ENCODE assay signal across 22 cellular contexts in genomic region chr5:150114102-150114641, GRCh38. TPM values are rescaled to one million over a fixed set of nuclear protein-coding genes. Genes with fewer than 3 reads are reported as not detected.
DNase-seq lines count a peak whose midpoint lies in the region; ATAC-seq, FAIRE-seq and TF ChIP-seq lines count a peak whose summit lies in the region.
"Had no signal": no experiment of that assay in that cellular context is flagged by ENCODE, and none has a peak within 500 bp of the region (broad histone marks: within the 10 kb centered on the region; RNA-seq: fewer than 3 reads in every experiment).

No MANE protein-coding gene starts in this region.

- peak in 1 of 2 experiments; percentile 19; a peak in 1 of 4 replicates for TF ChIP-seq RAD21 in H1 (IDR thresholded peaks at IDR 0.05 in 1 of 2, conservative IDR thresholded peaks at IDR 0.05 in 1 of 2; ENCODE audit: low read depth in 2 of 2, low read length in 2 of 2)

- TF ChIP-seq CTCF in GM23338 (conservative IDR thresholded peaks at IDR 0.05; ENCODE audit: low read depth in 2 of 2) (0 out of 4 replicates have a peak, but pooled peaks have one; percentile 3 to 12), H1 (IDR thresholded peaks at IDR 0.05; ENCODE audit: control extremely low read depth in 1 of 3, insufficient read depth in 1 of 3, low read depth in 1 of 3, low read length in 3 of 3) (peak in 1 of 3 experiments; percentile 41; a peak in 2 of 4 replicates), osteocyte (IDR thresholded peaks at IDR 0.05) (no peak)

- no peak overlapping the region for H4K5ac ChIP-seq in H1 (ENCODE audit: insufficient read length, low read depth, low read length)

- H3K27me3 Mint-ChIP-seq in GM23338 (ENCODE audit: insufficient read depth, low read depth, poor library complexity) (peaks cover 7% of the 10 kb centered on the region), osteocyte (ENCODE audit: unreplicated experiment) (no peaks in the 10 kb centered on the region)
- no peaks in the 10 kb centered on the region for H3K27me3 Mint-ChIP-seq in activated naive CD8-positive, alpha-beta T cell treated with anti-CD3 and anti-CD28 coated beads, Interleukin-2, amount 50 U/mL, for 24 hours
- H3K27me3 Mint-ChIP-seq: activated T-cell treated with anti-CD3 and anti-CD28 coated beads, Interleukin-2, amount 50 U/mL, for 24 hours; CD4-positive, alpha-beta T cell had no signal

- H3K56ac ChIP-seq in H1 (replicated peaks; ENCODE audit: insufficient read length, low read depth, low read length): no peak overlapping the region

- H4K91ac ChIP-seq in H1 (replicated peaks; ENCODE audit: insufficient read length, low read length): no peak overlapping the region

- no peaks in the 10 kb centered on the region for H3K36me3 Mint-ChIP-seq in GM23338 (ENCODE audit: low read depth)
- peaks cover 32% of the 10 kb centered on the region for H3K36me3 Mint-ChIP-seq in osteocyte (ENCODE audit: unreplicated experiment)
- no peaks in the 10 kb centered on the region for H3K36me3 Mint-ChIP-seq in activated naive CD8-positive, alpha-beta T cell treated with anti-CD3 and anti-CD28 coated beads, Interleukin-2, amount 50 U/mL, for 24 hours (ENCODE audit: low read depth)
- H3K36me3 Mint-ChIP-seq: activated naive CD4-positive, alpha-beta T cell treated with anti-CD3 and anti-CD28 coated beads, Interleukin-2, amount 50 U/mL, for 72 hours had no signal

- H3K4me3 ChIP-seq in BLaER1 treated with 17β-estradiol and CSF1 and Interleukin-3, amounts not matched to agents 10 nM and 100 nM: no peak overlapping the region
- H3K4me3 ChIP-seq in GM23338 (no peak overlapping the region), H1 (ENCODE audit: extremely low read depth in 1 of 4, insufficient read depth in 2 of 4, low read depth in 3 of 4, low read length in 4 of 4) (no peak overlapping the region)
- H3K4me3 ChIP-seq: K562, thoracic aorta had no signal

- no peaks in the 10 kb centered on the region for H3F3A ChIP-seq in GM23338 (replicated peaks; ENCODE audit: low read depth)

- ATAC-seq in GM23338: peak; percentile 28
- ATAC-seq in activated naive CD8-positive, alpha-beta T cell treated with anti-CD3 and anti-CD28 coated beads, Interleukin-2, amount 50 U/mL, for 24 hours: no peak
- ATAC-seq: activated naive CD4-positive, alpha-beta T cell treated with anti-CD3 and anti-CD28 coated beads, Interleukin-2, amount 50 U/mL, for 72 hours had no signal

- no peak overlapping the region for H2BK12ac ChIP-seq in H1 (ENCODE audit: low read depth, low read length)

- H3K79me1 ChIP-seq in H1 (ENCODE audit: low read depth, low read length): no peaks in the 10 kb centered on the region

- peak; percentile 41 for DNase-seq in GM23338 (ENCODE audit: low spot score)
- DNase-seq in H1 (ENCODE audit: low read depth in 1 of 2, low spot score in 2 of 2): peak in 1 of 2 experiments; percentile 47
- peak; percentile 83 for DNase-seq in osteocyte (ENCODE audit: extremely low spot score, unreplicated experiment)
- no peak for DNase-seq in activated naive CD8-positive, alpha-beta T cell treated with anti-CD3 and anti-CD28 coated beads, Interleukin-2, amount 50 U/mL, for 24 hours
- DNase-seq in anterior cingulate cortex (lab: John Stamatoyannopoulos, UW): no peak
- no peak for DNase-seq in G401 (ENCODE audit: low spot score)
- DNase-seq in caudate nucleus (lab: John Stamatoyannopoulos, UW): no peak
- DNase-seq: activated CD4-positive, alpha-beta T cell treated with anti-CD3 and anti-CD28 coated beads for 1 hour; activated T-cell treated with anti-CD3 and anti-CD28 coated beads, Interleukin-2, amount 50 U/mL, for 24 hours; foreskin keratinocyte; HCEC 1CT; mammary epithelial cell; NCI-H1092; stimulated activated CD4-positive, alpha-beta T cell treated with anti-CD3 and anti-CD28 coated beads, Interleukin-2, amount 100 ng/mL, for 48 hours; T-helper 2 cell had no signal

- H3K27ac Mint-ChIP-seq in GM23338: no peak overlapping the region
- peak overlapping the region; percentile 93 for H3K27ac Mint-ChIP-seq in osteocyte (ENCODE audit: unreplicated experiment)
- no peak overlapping the region for H3K27ac Mint-ChIP-seq in activated naive CD8-positive, alpha-beta T cell treated with anti-CD3 and anti-CD28 coated beads, Interleukin-2, amount 50 U/mL, for 24 hours
- H3K27ac Mint-ChIP-seq: activated naive CD4-positive, alpha-beta T cell treated with anti-CD3 and anti-CD28 coated beads, Interleukin-2, amount 50 U/mL, for 72 hours; activated T-cell treated with anti-CD3 and anti-CD28 coated beads, Interleukin-2, amount 50 U/mL, for 24 hours; CD4-positive, alpha-beta T cell had no signal

- peak overlapping the region in 10 of 11 experiments; percentile 3 to 82 (median 65); a peak in 12 of 22 replicates for H3K4me2 ChIP-seq in BLaER1 treated with 17β-estradiol and CSF1 and Interleukin-3, amounts not matched to agents 10 nM and 100 nM
- H3K4me2 ChIP-seq in GM23338: no peak overlapping the region
- H3K4me2 ChIP-seq in H1 (ENCODE audit: insufficient read depth in 1 of 2, low read depth in 2 of 2, low read length in 2 of 2): no peak overlapping the region

- no peaks in the 10 kb centered on the region for H3K27me3 ChIP-seq in BLaER1 treated with 17β-estradiol and CSF1 and Interleukin-3, amounts not matched to agents 10 nM and 100 nM
- no peaks in the 10 kb centered on the region for H3K27me3 ChIP-seq in GM23338 (ENCODE audit: insufficient read depth)
- H3K27me3 ChIP-seq in H1 (replicated peaks in 1 of 4; ENCODE audit: control insufficient read depth in 3 of 4, extremely low read depth in 1 of 4, insufficient read depth in 3 of 4, low read length in 3 of 4): no peaks in the 10 kb centered on the region
- H3K27me3 ChIP-seq: foreskin keratinocyte had no signal

- no peak overlapping the region for H2BK20ac ChIP-seq in H1 (ENCODE audit: low read length)

- no peak overlapping the region for H3K4ac ChIP-seq in H1 (replicated peaks; ENCODE audit: insufficient read length, low read depth, low read length)

- H2BK15ac ChIP-seq in H1 (ENCODE audit: low read length): 0 out of 2 replicates have a peak overlapping the region, but pooled peaks have one; percentile 46

- no peaks in the 10 kb centered on the region for H4K20me1 ChIP-seq in BLaER1 treated with 17β-estradiol and CSF1 and Interleukin-3, amounts not matched to agents 10 nM and 100 nM
- H4K20me1 ChIP-seq in GM23338 (replicated peaks; ENCODE audit: insufficient read depth) (no peaks in the 10 kb centered on the region), H1 (replicated peaks in 1 of 2; ENCODE audit: control insufficient read depth in 1 of 2, insufficient read depth in 2 of 2, low read length in 2 of 2) (no peaks in the 10 kb centered on the region)

- H3K4me1 Mint-ChIP-seq in GM23338 (peaks cover 7% of the 10 kb centered on the region; the same call in 2 of the 3 replicates), osteocyte (ENCODE audit: unreplicated experiment) (peaks cover 90% of the 10 kb centered on the region)
- H3K4me1 Mint-ChIP-seq in activated naive CD8-positive, alpha-beta T cell treated with anti-CD3 and anti-CD28 coated beads, Interleukin-2, amount 50 U/mL, for 24 hours: no peaks in the 10 kb centered on the region
- H3K4me1 Mint-ChIP-seq: central memory CD8-positive, alpha-beta T cell had no signal

- no peak overlapping the region for H3K23ac ChIP-seq in H1 (ENCODE audit: insufficient read length)

- H2BK120ac ChIP-seq in H1 (replicated peaks; ENCODE audit: low read depth, low read length): no peak overlapping the region

- TF ChIP-seq POLR2A in H1 (IDR thresholded peaks at IDR 0.05; ENCODE audit: control extremely low read depth in 1 of 2, low read depth in 2 of 2, low read length in 2 of 2): no peak

- no peak for FAIRE-seq in H1 (lab: Jason Lieb, UNC)
- FAIRE-seq: K562 had no signal

- H2AFZ ChIP-seq in GM23338 (no peak overlapping the region), H1 (ENCODE audit: low read length) (no peak overlapping the region)

- no peak for TF ChIP-seq EP300 in H1 (IDR thresholded peaks at IDR 0.05; ENCODE audit: borderline replicate concordance in 1 of 2, low read depth in 2 of 2, low read length in 2 of 2)

- no peaks in the 10 kb centered on the region for H3K9me3 Mint-ChIP-seq in GM23338
- no peaks in the 10 kb centered on the region for H3K9me3 Mint-ChIP-seq in osteocyte (ENCODE audit: unreplicated experiment)
- H3K9me3 Mint-ChIP-seq in activated naive CD8-positive, alpha-beta T cell treated with anti-CD3 and anti-CD28 coated beads, Interleukin-2, amount 50 U/mL, for 24 hours: no peaks in the 10 kb centered on the region
- H3K9me3 Mint-ChIP-seq: activated naive CD4-positive, alpha-beta T cell treated with anti-CD3 and anti-CD28 coated beads, Interleukin-2, amount 50 U/mL, for 72 hours; activated T-cell treated with anti-CD3 and anti-CD28 coated beads, Interleukin-2, amount 50 U/mL, for 24 hours; CD4-positive, alpha-beta T cell; central memory CD8-positive, alpha-beta T cell had no signal

- H3K27ac ChIP-seq in BLaER1 treated with 17β-estradiol and CSF1 and Interleukin-3, amounts not matched to agents 10 nM and 100 nM: peak overlapping the region in 3 of 11 experiments; percentile 25 to 44 (median 36); a peak in 3 of 22 replicates
- H3K27ac ChIP-seq in GM23338 (ENCODE audit: low read depth): no peak overlapping the region
- H3K27ac ChIP-seq in H1 (ENCODE audit: low read depth, low read length): no peak overlapping the region
- no peak overlapping the region for H3K27ac ChIP-seq in caudate nucleus (ENCODE audit: low read depth, low read length)
- H3K27ac ChIP-seq: foreskin keratinocyte had no signal

- no peak overlapping the region for H2AK5ac ChIP-seq in H1 (ENCODE audit: low read depth, low read length)

- peak overlapping the region; percentile 45; the same call in 1 of the 2 replicates for H4K8ac ChIP-seq in H1 (ENCODE audit: extremely low read depth, insufficient read depth, low read length)

- H3K23me2 ChIP-seq in H1 (ENCODE audit: low read depth, low read length): no peaks in the 10 kb centered on the region

- WGBS in H1 (ENCODE audit: extremely low coverage in 1 of 2, insufficient coverage in 1 of 2, insufficient read length in 1 of 2, insufficient replicate concordance in 2 of 2, low coverage in 1 of 2, low lambda C conversion rate in 2 of 2, missing lambda C conversion rate in 1 of 2), 2 experiments: 93% methylated on average over 11 of the region's 12 CpGs; no CpG with 5 or more reads in 1 of the 2 experiments

- H3K4me3 Mint-ChIP-seq in GM23338 (no peak overlapping the region), osteocyte (ENCODE audit: unreplicated experiment) (no peak overlapping the region)
- no peak overlapping the region for H3K4me3 Mint-ChIP-seq in activated naive CD8-positive, alpha-beta T cell treated with anti-CD3 and anti-CD28 coated beads, Interleukin-2, amount 50 U/mL, for 24 hours
- H3K4me3 Mint-ChIP-seq: activated T-cell treated with anti-CD3 and anti-CD28 coated beads, Interleukin-2, amount 50 U/mL, for 24 hours; CD4-positive, alpha-beta T cell; central memory CD8-positive, alpha-beta T cell had no signal

- POLR2A ChIA-PET in H1 (lab: Charles Lee; ENCODE audit: partially characterized antibody): no interaction called here

- H3K79me2 ChIP-seq in GM23338 (replicated peaks; ENCODE audit: insufficient read depth): no peaks in the 10 kb centered on the region
- no peaks in the 10 kb centered on the region for H3K79me2 ChIP-seq in H1 (ENCODE audit: control insufficient read depth in 1 of 2, insufficient read depth in 2 of 2, low read length in 2 of 2)

- no peaks in the 10 kb centered on the region for H3K9me2 ChIP-seq in GM23338 (ENCODE audit: insufficient read depth)

- in situ Hi-C loops in G401 (cut with HindIII; ENCODE audit: low sequenced_read_pairs): no loop called here

- H3K4me1 ChIP-seq in BLaER1 treated with 17β-estradiol and CSF1 and Interleukin-3, amounts not matched to agents 10 nM and 100 nM: peaks cover 31 to 85% (median 48%) of the 10 kb centered on the region in 10 experiments
- no peaks in the 10 kb centered on the region for H3K4me1 ChIP-seq in GM23338 (ENCODE audit: insufficient read depth)
- peaks cover 0 to 10% (median 2%) of the 10 kb centered on the region in 4 experiments; a peak in 3 of 7 replicates for H3K4me1 ChIP-seq in H1 (replicated peaks in 1 of 4; ENCODE audit: control insufficient read depth in 3 of 4, insufficient read depth in 4 of 4, low read length in 3 of 4)
- H3K4me1 ChIP-seq: foreskin keratinocyte had no signal

- CTCF ChIA-PET in H1 (lab: Charles Lee; ENCODE audit: partially characterized antibody): interaction anchor here (0.6 to 4.6 kb wide), 21 partner anchors 9 to 319 kb away, joined by 3 to 20 read pairs (median 4); no protein-coding TSS in a partner anchor

- no peak overlapping the region for H3K18ac ChIP-seq in H1 (ENCODE audit: extremely low read depth, low read length)

- H3K9me3 ChIP-seq in BLaER1 treated with 17β-estradiol and CSF1 and Interleukin-3, amounts not matched to agents 10 nM and 100 nM (replicated peaks in 1 of 11): no peaks in the 10 kb centered on the region
- H3K9me3 ChIP-seq in H1 (ENCODE audit: insufficient read depth in 2 of 2, low read depth in 1 of 2, low read length in 1 of 2): no peaks in the 10 kb centered on the region
- H3K9me3 ChIP-seq: thoracic aorta had no signal

- no peak overlapping the region for H2BK5ac ChIP-seq in H1 (ENCODE audit: low read depth, low read length)

- no peak overlapping the region for H3K9ac ChIP-seq in BLaER1 treated with 17β-estradiol and CSF1 and Interleukin-3, amounts not matched to agents 10 nM and 100 nM
- H3K9ac ChIP-seq in H1 (replicated peaks in 1 of 4; ENCODE audit: extremely low read depth in 1 of 4, low read depth in 3 of 4, low read length in 3 of 4): no peak overlapping the region

- peaks cover 0 to 52% (median 47%) of the 10 kb centered on the region in 11 experiments; a peak in 18 of 22 replicates for H3K36me3 ChIP-seq in BLaER1 treated with 17β-estradiol and CSF1 and Interleukin-3, amounts not matched to agents 10 nM and 100 nM
- H3K36me3 ChIP-seq in GM23338 (ENCODE audit: insufficient read depth) (no peaks in the 10 kb centered on the region), H1 (ENCODE audit: control insufficient read depth in 2 of 4, insufficient read depth in 4 of 4, low read length in 3 of 4) (no peaks in the 10 kb centered on the region)

- no peak overlapping the region for H3K14ac ChIP-seq in H1 (ENCODE audit: insufficient read length)

RNA-seq across cellular contexts. Expression of gene CSF1R, which starts 27.8 kb away (rescaled TPM):
- total RNA-seq in GM23338 (2014; rRNA removed; shearing (Covaris generic)): not detected in 2 replicates
- 0.21 TPM in 1 of 2 replicates, not detected in the other for polyA plus RNA-seq in GM23338 (2016; fragmentation: Nextera tagmentation; extraction: Ambion mirVana)
- total RNA-seq in H1 (2021; fragmentation: NEBNext Ultra II Directional; extraction: Animal tissue kit (Norgen Biotek cat#: 25700)): not detected in 2 replicates
- 0.12 TPM in 1 of 2 replicates, not detected in the other for polyA plus RNA-seq in H1 (2011; rRNA removed)
- not detected for polyA plus RNA-seq in H1 (2011; cell fraction: cytosol; rRNA removed)
- not detected for polyA plus RNA-seq in H1 (2011; cell fraction: nucleus; rRNA removed)
- 0.14 TPM in 1 of 4 replicates, not detected in the others for polyA plus RNA-seq in H1 (2012, experiment 1 of 2)
- 0.08 TPM for polyA plus RNA-seq in H1 (2012, experiment 2 of 2)
- polyA plus RNA-seq in H1 (2013, experiment 1 of 2): 0.08 TPM
- polyA plus RNA-seq in H1 (2013, experiment 2 of 2): 0.04 TPM
- polyA minus RNA-seq in H1 (2011; rRNA and poly(A)+ RNA removed): not detected in 2 replicates
- not detected for polyA minus RNA-seq in H1 (2011; cell fraction: cytosol; rRNA and poly(A)+ RNA removed)
- not detected for polyA minus RNA-seq in H1 (2011; cell fraction: nucleus; rRNA and poly(A)+ RNA removed)
- total RNA-seq in osteocyte: 1.1 and 1.2 TPM in 2 replicates
- total RNA-seq in G401 (2014; rRNA removed; shearing (Covaris generic)): 0.43 and 1.1 TPM in 2 replicates
- total RNA-seq: foreskin keratinocyte had no signal
- polyA plus RNA-seq: neural cell had no signal

RNA-seq across cellular contexts. Expression of gene PDGFRB, which starts 41.5 kb away (rescaled TPM):
- total RNA-seq in GM23338 (2014; rRNA removed; shearing (Covaris generic)): 7.1 and 11.3 TPM in 2 replicates
- polyA plus RNA-seq in GM23338 (2016; fragmentation: Nextera tagmentation; extraction: Ambion mirVana) (4.1 and 4.5 TPM in 2 replicates), H1 (2011; rRNA removed) (4.2 and 5.9 TPM in 2 replicates)
- total RNA-seq in H1 (2021; fragmentation: NEBNext Ultra II Directional; extraction: Animal tissue kit (Norgen Biotek cat#: 25700)): 13.7 and 15.9 TPM in 2 replicates
- 3.6 TPM for polyA plus RNA-seq in H1 (2011; cell fraction: cytosol; rRNA removed)
- 12.1 TPM for polyA plus RNA-seq in H1 (2011; cell fraction: nucleus; rRNA removed)
- polyA plus RNA-seq in H1 (2012, experiment 1 of 2): 4.0 to 5.6 TPM (median 5.0 TPM) in 4 replicates
- polyA plus RNA-seq in H1 (2012, experiment 2 of 2): 3.9 TPM
- polyA plus RNA-seq in H1 (2013, experiment 1 of 2): 14.2 TPM
- 15.0 TPM for polyA plus RNA-seq in H1 (2013, experiment 2 of 2)
- polyA minus RNA-seq in H1 (2011; rRNA and poly(A)+ RNA removed): 15.1 and 15.7 TPM in 2 replicates
- 6.9 TPM for polyA minus RNA-seq in H1 (2011; cell fraction: cytosol; rRNA and poly(A)+ RNA removed)
- polyA minus RNA-seq in H1 (2011; cell fraction: nucleus; rRNA and poly(A)+ RNA removed): 21.7 TPM
- 1,093 and 1,131 TPM in 2 replicates for total RNA-seq in osteocyte
- 21.0 and 31.1 TPM in 2 replicates for total RNA-seq in G401 (2014; rRNA removed; shearing (Covaris generic))
- total RNA-seq: CD4-positive, alpha-beta T cell; foreskin keratinocyte had no signal
- polyA plus RNA-seq: foreskin keratinocyte, neural cell had no signal

RNA-seq across cellular contexts. Expression of gene CDX1, which starts 52.4 kb away (rescaled TPM):
- not detected in 2 replicates for total RNA-seq in GM23338 (2014; rRNA removed; shearing (Covaris generic))
- not detected in 2 replicates for polyA plus RNA-seq in GM23338 (2016; fragmentation: Nextera tagmentation; extraction: Ambion mirVana)
- not detected in 2 replicates for total RNA-seq in H1 (2021; fragmentation: NEBNext Ultra II Directional; extraction: Animal tissue kit (Norgen Biotek cat#: 25700))
- polyA plus RNA-seq in H1 (2011; rRNA removed): 0.06 TPM in 1 of 2 replicates, not detected in the other
- polyA plus RNA-seq in H1 (2011; cell fraction: cytosol; rRNA removed): not detected
- not detected for polyA plus RNA-seq in H1 (2011; cell fraction: nucleus; rRNA removed)
- polyA plus RNA-seq in H1 (2012, experiment 1 of 2): not detected in 4 replicates
- polyA plus RNA-seq in H1 (2012, experiment 2 of 2): 0.13 TPM
- polyA plus RNA-seq in H1 (2013, experiment 1 of 2): 0.06 TPM
- 0.04 TPM for polyA plus RNA-seq in H1 (2013, experiment 2 of 2)
- polyA minus RNA-seq in H1 (2011; rRNA and poly(A)+ RNA removed): not detected in 2 replicates
- polyA minus RNA-seq in H1 (2011; cell fraction: cytosol; rRNA and poly(A)+ RNA removed): not detected
- not detected for polyA minus RNA-seq in H1 (2011; cell fraction: nucleus; rRNA and poly(A)+ RNA removed)
- 0.71 and 1.0 TPM in 2 replicates for total RNA-seq in osteocyte
- total RNA-seq in G401 (2014; rRNA removed; shearing (Covaris generic)): not detected in 2 replicates
- total RNA-seq: activated naive CD4-positive, alpha-beta T cell treated with anti-CD3 and anti-CD28 coated beads, Interleukin-2, amount 50 U/mL, for 72 hours; CD4-positive, alpha-beta T cell; foreskin keratinocyte; mammary epithelial cell; thoracic aorta had no signal
- polyA plus RNA-seq: foreskin keratinocyte, mammary epithelial cell, neural cell had no signal

Comparison
In these comparisons a context has a peak if more than half of its experiments do, and no peak if none do; other contexts are left out.
1. H3K4me2 ChIP-seq: peak in BLaER1 treated with 17β-estradiol and CSF1 and Interleukin-3, amounts not matched to agents 10 nM and 100 nM (10 of 11); none in GM23338 (single experiment) and H1 (0 of 2).
2. DNase-seq: peak in GM23338 (single experiment) and osteocyte (single experiment); none in activated naive CD8-positive, alpha-beta T cell treated with anti-CD3 and anti-CD28 coated beads, Interleukin-2, amount 50 U/mL, for 24 hours (single experiment), anterior cingulate cortex (0 of 58), G401 (single experiment) and caudate nucleus (0 of 61).
3. RNA of gene PDGFRB, which starts 41.5 kb away (total RNA-seq): 1,093 to 1,131 TPM in osteocyte; 21.0 to 31.1 TPM in G401, 13.7 to 15.9 TPM in H1 and 7.1 to 11.3 TPM in GM23338; every median in the first group is over 10 times any median in the second.